ENCODE assay signal across 8 cellular contexts in genomic region chr6:26103141-26103769, GRCh38. TPM values are rescaled to one million over a fixed set of nuclear protein-coding genes. Genes with fewer than 3 reads are reported as not detected.
DNase-seq lines count a peak whose midpoint lies in the region; ATAC-seq, FAIRE-seq and TF ChIP-seq lines count a peak whose summit lies in the region.

No MANE protein-coding gene starts in this region.

- H3K27me3 ChIP-seq in astrocyte (ENCODE audit: insufficient read depth, low read length), result no peaks in the 10 kb centered on the region
- no peaks in the 10 kb centered on the region for H3K27me3 ChIP-seq in tibial artery

- H4K20me1 ChIP-seq in astrocyte (ENCODE audit: insufficient read depth, low read length), result no peaks in the 10 kb centered on the region

- TF ChIP-seq CTCF in astrocyte (IDR thresholded peaks at IDR 0.05; ENCODE audit: insufficient read depth, low read depth, low read length), result no peak
- TF ChIP-seq CTCF in tibial artery (IDR thresholded peaks at IDR 0.05), result no peak

- H3K79me2 ChIP-seq in astrocyte (ENCODE audit: insufficient read depth, low read length), result no peaks in the 10 kb centered on the region

- DNase-seq in A172 (ENCODE audit: low spot score) (peak; percentile 53), astrocyte (ENCODE audit: low read depth) (peak; percentile 70), kidney tubule cell (ENCODE audit: low spot score) (peak; percentile 80), tibial artery (no peak), GF-D8 (lab: John Stamatoyannopoulos, UW) (no peak), occipital lobe (lab: John Stamatoyannopoulos, UW) (no peak)

- H3K4me3 ChIP-seq in astrocyte (ENCODE audit: insufficient read depth, low read depth, low read length) (peak overlapping the region; percentile 67), tibial artery (peak overlapping the region; percentile 56 to 70)

- H3K4me1 Mint-ChIP-seq in astrocyte (ENCODE audit: low read depth, unreplicated experiment), result peaks cover 24% of the 10 kb centered on the region

- H3K9me3 ChIP-seq in astrocyte (ENCODE audit: insufficient read depth, low read depth, low read length) (no peaks in the 10 kb centered on the region), tibial artery (no peaks in the 10 kb centered on the region)

- no peaks in the 10 kb centered on the region for H3K27me3 Mint-ChIP-seq in astrocyte (ENCODE audit: low read depth, unreplicated experiment)

- H3K9ac ChIP-seq in astrocyte (ENCODE audit: low read length), result peak overlapping the region; percentile 78

- peak overlapping the region; percentile 28 for H2AFZ ChIP-seq in astrocyte (ENCODE audit: low read depth, low read length)

- peak overlapping the region; percentile 93 for H3K27ac Mint-ChIP-seq in astrocyte (ENCODE audit: unreplicated experiment)

- H3K36me3 ChIP-seq in astrocyte (ENCODE audit: insufficient read depth, low read length), result no peaks in the 10 kb centered on the region
- no peaks in the 10 kb centered on the region for H3K36me3 ChIP-seq in tibial artery

- H3K4me2 ChIP-seq in astrocyte (ENCODE audit: low read length), result peak overlapping the region; percentile 90

- intact Hi-C loops in tibial artery (cut with DNase I; ENCODE audit: low total_unique reads), result loop anchor here (10.0 kb wide), 1 partner anchor 52 kb away; a partner anchor contains a TSS

- peak overlapping the region; percentile 85 for H3K4me3 Mint-ChIP-seq in astrocyte (ENCODE audit: unreplicated experiment)

- ATAC-seq in GM19397 (IDR thresholded peaks at IDR 0.05; ENCODE audit: unreplicated experiment) (peak; percentile 46), HG03565 (IDR thresholded peaks at IDR 0.05; ENCODE audit: unreplicated experiment) (peak; percentile 76)

- H3K4me1 ChIP-seq in astrocyte (ENCODE audit: insufficient read depth, low read length) (peaks cover 13% of the 10 kb centered on the region), tibial artery (peaks cover 0 to 12% (median 2%) of the 10 kb centered on the region in 4 donors)

- FAIRE-seq in astrocyte (lab: Jason Lieb, UNC), result peak; percentile 80

- peaks cover 7% of the 10 kb centered on the region for H3K9me3 Mint-ChIP-seq in astrocyte (ENCODE audit: unreplicated experiment)

- H3K36me3 Mint-ChIP-seq in astrocyte (ENCODE audit: low read depth, unreplicated experiment), result peaks cover 4% of the 10 kb centered on the region

- H3K27ac ChIP-seq in astrocyte (ENCODE audit: low read depth, low read length) (peak overlapping the region; percentile 87), tibial artery (peak overlapping the region; percentile 82 to 86)

RNA-seq across cellular contexts. Expression of gene HFE, which starts 16.0 kb away (rescaled TPM):
- total RNA-seq in A172 (2014; rRNA removed; shearing (Covaris generic)), result 15.6 and 17.0 TPM in 2 replicates
- total RNA-seq in astrocyte, result 5.7 and 7.7 TPM in 2 replicates
- 1.1 TPM for total RNA-seq in occipital lobe

Comparison
In these comparisons a context has a peak if more than half of its experiments do, and no peak if none do; other contexts are left out.
1. DNase-seq: peak in A172 (single experiment), astrocyte (single experiment) and kidney tubule cell (single experiment); none in tibial artery (0 of 2), GF-D8 (single experiment) and occipital lobe (single experiment).